ENCODE assay signal across 15 cellular contexts in genomic region chr9:17742065-17742464, GRCh38.
DNase-seq lines count a peak whose midpoint lies in the region; ATAC-seq and TF ChIP-seq lines count a peak whose summit lies in the region.
"Had no signal": no experiment of that assay in that cellular context is flagged by ENCODE, and none has a peak within 500 bp of the region (broad histone marks: within the 10 kb centered on the region; RNA-seq: fewer than 3 reads in every experiment).

No MANE protein-coding gene starts in this region.

- no peak overlapping the region for H3K4me3 ChIP-seq in HEK293 (ENCODE audit: low read depth, low read length)

- POLR2A ChIA-PET in HEK293 (lab: Yijun Ruan, JAX), result no interaction called here

- CTCF ChIA-PET in HEK293 (lab: Yijun Ruan, JAX), result interaction anchor here (0.6 to 1.9 kb wide), 12 partner anchors 10 to 220 kb away, joined by 3 to 9 read pairs (median 4); no protein-coding TSS in a partner anchor

- intact Hi-C loops in left colon (cut with DNase I, micrococcal nuclease), result no loop called here

- H3K27ac ChIP-seq in HEK293 (ENCODE audit: extremely low read depth, low read depth, low read length) (no peak overlapping the region), VCaP (no peak overlapping the region)

- ATAC-seq in left colon, result no peak
- no peak for ATAC-seq in HG02678 (IDR thresholded peaks at IDR 0.05; ENCODE audit: unreplicated experiment)
- no peak for ATAC-seq in HG02884 (IDR thresholded peaks at IDR 0.05; ENCODE audit: unreplicated experiment)
- ATAC-seq: CD8-positive, alpha-beta T cell; esophagus mucosa; naive thymus-derived CD4-positive, alpha-beta T cell had no signal

- TF ChIP-seq CTCF in HEK293 (tag by site-specific recombination; IDR thresholded peaks at IDR 0.05) (no peak), VCaP (conservative IDR thresholded peaks at IDR 0.05) (0 out of 2 replicates have a peak, but pooled peaks have one; percentile 16)

- no peaks in the 10 kb centered on the region for H3K36me3 ChIP-seq in HEK293 (ENCODE audit: control insufficient read depth in 2 of 2, insufficient read depth in 1 of 2, low read length in 2 of 2)

- H3K9me3 ChIP-seq in HEK293 (ENCODE audit: control insufficient read depth, insufficient read depth, low read depth, low read length), result no peaks in the 10 kb centered on the region

- DNase-seq in DMS 273 (lab: John Stamatoyannopoulos, UW; ENCODE audit: unreplicated experiment) (peak; percentile 74), islet precursor cell (peak; percentile 76), left colon (no peak), NCI-H1092 (lab: John Stamatoyannopoulos, UW) (no peak)
- DNase-seq: activated CD8-positive, alpha-beta memory T cell treated with anti-CD3 and anti-CD28 coated beads, Interleukin-2, amount 50 U/mL, for 4 hours; activated naive CD8-positive, alpha-beta T cell treated with anti-CD3 and anti-CD28 coated beads for 36 hours; CD8-positive, alpha-beta T cell; KBM-7; naive thymus-derived CD4-positive, alpha-beta T cell; Right ventricle myocardium superior had no signal

- H3K4me1 ChIP-seq in HEK293 (ENCODE audit: control insufficient read depth, insufficient read depth, low read length), result no peaks in the 10 kb centered on the region

TF ChIP-seq in HEK293, 187 proteins besides CTCF, POLR2A, EP300 and RAD21:
- TF ChIP-seq ZNF654 (tag by site-specific recombination; IDR thresholded peaks at IDR 0.05; ENCODE audit: low read depth) (peak; percentile 23; the same call in 1 of the 2 replicates), ZNF660 (tag by site-specific recombination; IDR thresholded peaks at IDR 0.05) (0 out of 2 replicates have a peak, but pooled peaks have one; percentile 37), ZNF776 (tag by site-specific recombination; IDR thresholded peaks at IDR 0.05; ENCODE audit: borderline replicate concordance) (no peak), MEIS1 (CRISPR knock-in tag; IDR thresholded peaks at IDR 0.05; ENCODE audit: borderline replicate concordance) (no peak), GLIS1 (tag by site-specific recombination; IDR thresholded peaks at IDR 0.05) (peak; percentile 50), ZNF148 (tag by site-specific recombination; IDR thresholded peaks at IDR 0.05; ENCODE audit: borderline replicate concordance) (no peak)

Comparison
In these comparisons a context has a peak if more than half of its experiments do, and no peak if none do; other contexts are left out.
1. DNase-seq: peak in DMS 273 (single experiment) and islet precursor cell (single experiment); none in left colon (0 of 2) and NCI-H1092 (single experiment).